8 cellular contexts compared by ENCODE assay signal in the genomic region with DNA sequence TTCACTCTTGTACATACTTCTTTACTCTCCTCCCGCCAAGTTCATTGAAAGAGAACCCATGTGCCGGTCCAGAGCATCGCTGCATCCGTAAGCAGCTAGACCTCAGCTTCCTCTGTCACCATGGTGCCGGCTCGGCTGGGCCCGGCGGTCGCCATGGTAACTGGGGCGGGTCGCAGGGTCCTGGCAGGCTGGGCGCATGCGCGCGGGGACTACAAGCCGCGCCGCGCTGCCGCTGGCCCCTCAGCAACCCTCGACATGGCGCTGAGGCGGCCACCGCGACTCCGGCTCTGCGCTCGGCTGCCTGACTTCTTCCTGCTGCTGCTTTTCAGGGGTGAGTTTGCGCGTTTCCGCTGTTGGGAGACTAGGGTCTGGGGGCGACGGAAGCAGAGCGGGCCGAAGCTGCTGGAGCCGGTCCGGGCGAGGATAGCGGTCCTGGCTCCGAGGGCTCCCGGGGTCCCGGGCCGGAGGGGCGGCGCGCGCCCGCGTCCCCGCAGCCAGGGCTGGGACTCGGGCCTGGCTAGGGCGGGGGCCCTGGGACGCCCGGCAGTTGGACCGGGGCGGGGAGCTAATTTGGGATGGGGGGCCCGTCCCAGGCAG. TPM values are rescaled to one million over a fixed set of nuclear protein-coding genes. Genes with fewer than 3 reads are reported as not detected.
DNase-seq lines count a peak whose midpoint lies in the region; ATAC-seq, FAIRE-seq and TF ChIP-seq lines count a peak whose summit lies in the region.

Gene JAM3, plus strand, starts transcription at position 244 of the 597 bp plus-strand sequence. Its CDS starts 12 bp downstream, at position 256.

- H3K79me2 ChIP-seq in astrocyte (ENCODE audit: insufficient read depth, low read length), result peaks cover 44% of the 10 kb centered on the region

- H3K9ac ChIP-seq in astrocyte (ENCODE audit: low read length), result peak within 1 kb of the TSS; percentile 85

- whole genome bisulfite sequencing in psoas muscle, 3 donors, result 0 to 1% (median 0%) methylated on average over 43 to 57 of the region's 57 CpGs
- 0 to 1% methylated on average over 18 to 28 of the region's 57 CpGs for WGBS in upper lobe of left lung, 2 donors

- H3K27ac Mint-ChIP-seq in astrocyte (ENCODE audit: unreplicated experiment), result peak within 1 kb of the TSS; percentile 95

- no peaks in the 10 kb centered on the region for H3K9me3 Mint-ChIP-seq in astrocyte (ENCODE audit: unreplicated experiment)

- POLR2A ChIA-PET in HEK293 (lab: Yijun Ruan, JAX), result interaction anchor here (0.7 to 1.5 kb wide), 8 partner anchors 11 to 155 kb away, joined by 3 to 5 read pairs (median 4); partner anchors contain the start of genes NCAPD3 and VPS26B

- H3K27me3 ChIP-seq in astrocyte (ENCODE audit: insufficient read depth, low read length) (peaks cover 8% of the 10 kb centered on the region), psoas muscle (ENCODE audit: insufficient read depth in 3 of 3, low read length in 2 of 3) (peaks cover 0 to 12% (median 4%) of the 10 kb centered on the region in 3 donors), upper lobe of left lung (peaks cover 0 to 11% (median 4%) of the 10 kb centered on the region in 4 donors)

- peak; percentile 91 for DNase-seq in ELR (ENCODE audit: low read depth)
- peak; percentile 97 for DNase-seq in NCI-H1105 (lab: John Stamatoyannopoulos, UW)
- peak; percentile 82 for DNase-seq in T1000 (lab: John Stamatoyannopoulos, UW)
- DNase-seq in astrocyte (ENCODE audit: low read depth), result peak; percentile 85
- peak; percentile 100 for DNase-seq in hepatic stellate cell (ENCODE audit: low spot score)
- peak; percentile 95 for DNase-seq in psoas muscle
- DNase-seq in upper lobe of left lung, result peak; percentile 85 to 97

- TF ChIP-seq CTCF in HEK293 (tag by site-specific recombination; IDR thresholded peaks at IDR 0.05) (no peak), astrocyte (IDR thresholded peaks at IDR 0.05; ENCODE audit: insufficient read depth, low read depth, low read length) (no peak), psoas muscle (IDR thresholded peaks at IDR 0.05) (no peak), upper lobe of left lung (IDR thresholded peaks at IDR 0.05) (no peak)

- H3K27me3 Mint-ChIP-seq in astrocyte (ENCODE audit: low read depth, unreplicated experiment), result peaks cover 11% of the 10 kb centered on the region

- peak within 1 kb of the TSS; percentile 88 for H3K4me2 ChIP-seq in astrocyte (ENCODE audit: low read length)

- intact Hi-C loops in psoas muscle (cut with DNase I), result no loop called here

- peaks cover 26% of the 10 kb centered on the region for H3K4me1 Mint-ChIP-seq in astrocyte (ENCODE audit: low read depth, unreplicated experiment)

- H3K27ac ChIP-seq in HEK293 (ENCODE audit: extremely low read depth, low read depth, low read length) (peak within 1 kb of the TSS; percentile 59; the same call in 1 of the 2 replicates), astrocyte (ENCODE audit: low read depth, low read length) (peak within 1 kb of the TSS; percentile 61), psoas muscle (peak within 1 kb of the TSS; percentile 70), upper lobe of left lung (peak within 1 kb of the TSS; percentile 71 to 93 (median 86))

- peaks cover 26% of the 10 kb centered on the region for H4K20me1 ChIP-seq in astrocyte (ENCODE audit: insufficient read depth, low read length)

- H3K36me3 ChIP-seq in HEK293 (ENCODE audit: control insufficient read depth in 2 of 2, insufficient read depth in 1 of 2, low read length in 2 of 2), result no peaks in the 10 kb centered on the region
- H3K36me3 ChIP-seq in astrocyte (ENCODE audit: insufficient read depth, low read length), result no peaks in the 10 kb centered on the region
- no peaks in the 10 kb centered on the region for H3K36me3 ChIP-seq in psoas muscle (ENCODE audit: insufficient read depth in 1 of 2, low read depth in 1 of 2)
- no peaks in the 10 kb centered on the region for H3K36me3 ChIP-seq in upper lobe of left lung

- TF ChIP-seq POLR2A in upper lobe of left lung (IDR thresholded peaks at IDR 0.05), result peak in 2 of 4 donors; percentile 59 to 66

- H3K4me3 ChIP-seq in HEK293 (ENCODE audit: low read depth, low read length) (peak within 1 kb of the TSS; percentile 99), astrocyte (ENCODE audit: insufficient read depth, low read depth, low read length) (peak within 1 kb of the TSS; percentile 82), psoas muscle (peak within 1 kb of the TSS; percentile 90), upper lobe of left lung (peak within 1 kb of the TSS; percentile 56 to 74 (median 65))

- H3K4me1 ChIP-seq in HEK293 (ENCODE audit: control insufficient read depth, insufficient read depth, low read length) (peaks cover 10% of the 10 kb centered on the region; the same call in 1 of the 2 replicates), astrocyte (ENCODE audit: insufficient read depth, low read length) (peaks cover 11% of the 10 kb centered on the region), psoas muscle (no peaks in the 10 kb centered on the region), upper lobe of left lung (peaks cover 0 to 21% (median 5%) of the 10 kb centered on the region in 4 donors)

- TF ChIP-seq EP300 in upper lobe of left lung (IDR thresholded peaks at IDR 0.05), result no peak

- FAIRE-seq in astrocyte (lab: Jason Lieb, UNC), result peak; percentile 34

- H2AFZ ChIP-seq in astrocyte (ENCODE audit: low read depth, low read length), result peak within 1 kb of the TSS; percentile 99

- ATAC-seq in psoas muscle, result peak; percentile 86 to 95 (median 93)
- ATAC-seq in upper lobe of left lung (ENCODE audit: low FRiP score in 2 of 2), result peak; percentile 61 to 96

- no peaks in the 10 kb centered on the region for H3K36me3 Mint-ChIP-seq in astrocyte (ENCODE audit: low read depth, unreplicated experiment)

- H3K9me3 ChIP-seq in HEK293 (ENCODE audit: control insufficient read depth, insufficient read depth, low read depth, low read length), result no peaks in the 10 kb centered on the region
- H3K9me3 ChIP-seq in astrocyte (ENCODE audit: insufficient read depth, low read depth, low read length), result no peaks in the 10 kb centered on the region
- no peaks in the 10 kb centered on the region for H3K9me3 ChIP-seq in psoas muscle
- H3K9me3 ChIP-seq in upper lobe of left lung, result no peaks in the 10 kb centered on the region

- peak within 1 kb of the TSS; percentile 97 for H3K4me3 Mint-ChIP-seq in astrocyte (ENCODE audit: unreplicated experiment)

- CTCF ChIA-PET in HEK293 (lab: Yijun Ruan, JAX), result interaction anchor here (0.5 to 2.0 kb wide), 4 partner anchors 10 to 177 kb away, joined by 3 to 6 read pairs (median 4); no protein-coding TSS in a partner anchor

TF ChIP-seq in HEK293, 187 proteins besides CTCF, POLR2A, EP300 and RAD21 (continues in another document):
- TF ChIP-seq ZNF654 (tag by site-specific recombination; IDR thresholded peaks at IDR 0.05; ENCODE audit: low read depth) (no peak), ZNF791 (tag by site-specific recombination; IDR thresholded peaks at IDR 0.05) (no peak), SP7 (tag by site-specific recombination; IDR thresholded peaks at IDR 0.05) (peak; percentile 48; the same call in 1 of the 2 replicates), ZBTB11 (tag by site-specific recombination; conservative IDR thresholded peaks at IDR 0.05; ENCODE audit: low read depth) (no peak), ZNF274 (IDR thresholded peaks at IDR 0.05; ENCODE audit: low read length) (no peak), ZNF274 (tag by site-specific recombination; IDR thresholded peaks at IDR 0.05; ENCODE audit: borderline replicate concordance) (no peak), ZNF155 (tag by site-specific recombination; IDR thresholded peaks at IDR 0.05) (no peak), ZNF660 (tag by site-specific recombination; IDR thresholded peaks at IDR 0.05) (peak; percentile 21; the same call in 1 of the 2 replicates)
- TF ChIP-seq, protein P1, sequence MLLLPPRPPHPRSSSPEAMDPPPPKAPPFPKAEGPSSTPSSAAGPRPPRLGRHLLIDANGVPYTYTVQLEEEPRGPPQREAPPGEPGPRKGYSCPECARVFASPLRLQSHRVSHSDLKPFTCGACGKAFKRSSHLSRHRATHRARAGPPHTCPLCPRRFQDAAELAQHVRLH (tag by site-specific recombination; IDR thresholded peaks at IDR 0.05), result no peak
- TF ChIP-seq, protein P2, sequence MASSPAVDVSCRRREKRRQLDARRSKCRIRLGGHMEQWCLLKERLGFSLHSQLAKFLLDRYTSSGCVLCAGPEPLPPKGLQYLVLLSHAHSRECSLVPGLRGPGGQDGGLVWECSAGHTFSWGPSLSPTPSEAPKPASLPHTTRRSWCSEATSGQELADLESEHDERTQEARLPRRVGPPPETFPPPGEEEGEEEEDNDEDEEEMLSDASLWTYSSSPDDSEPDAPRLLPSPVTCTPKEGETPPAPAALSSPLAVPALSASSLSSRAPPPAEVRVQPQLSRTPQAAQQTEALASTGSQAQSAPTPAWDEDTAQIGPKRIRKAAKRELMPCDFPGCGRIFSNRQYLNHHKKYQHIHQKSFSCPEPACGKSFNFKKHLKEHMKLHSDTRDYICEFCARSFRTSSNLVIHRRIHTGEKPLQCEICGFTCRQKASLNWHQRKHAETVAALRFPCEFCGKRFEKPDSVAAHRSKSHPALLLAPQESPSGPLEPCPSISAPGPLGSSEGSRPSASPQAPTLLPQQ (tag by site-specific recombination; IDR thresholded peaks at IDR 0.05), result peak; percentile 68

RNA-seq across cellular contexts. Expression of gene JAM3, which starts in this region (rescaled TPM):
- 88.3 and 88.4 TPM in 2 replicates for total RNA-seq in astrocyte
- total RNA-seq in psoas muscle, result 10 to 100 TPM in 1 of 4 donors, 1 to 10 TPM in 3; 2.4 to 12.7 (median 7.7) TPM
- polyA plus RNA-seq in psoas muscle, result 1 to 10 TPM; 3.0 to 5.8 (median 3.9) TPM
- 10 to 100 TPM in 5 of 6 donors, 1 to 10 TPM in 1; 8.4 to 36.6 (median 18.6) TPM for total RNA-seq in upper lobe of left lung

Comparison
In these comparisons a context has a peak if more than half of its experiments do, and no peak if none do; other contexts are left out.
1. Peak in every context shown above with its lines: DNase-seq, ATAC-seq, H3K4me3 ChIP-seq and H3K27ac ChIP-seq.